ENCODE assay signal across 23 cellular contexts in genomic region chr13:98310485-98311199, GRCh38.
A peak's percentile ranks its signal among the peaks of the same experiment; 100 is the strongest.
DNase-seq lines count a peak whose midpoint lies in the region; ATAC-seq and TF ChIP-seq lines count a peak whose summit lies in the region.
"Had no signal": no experiment of that assay in that cellular context is flagged by ENCODE, and none has a peak within 500 bp of the region (broad histone marks: within the 10 kb centered on the region; RNA-seq: fewer than 3 reads in every experiment).

No MANE protein-coding gene starts in this region.

- H3K9me3 Mint-ChIP-seq in neural progenitor cell = peaks cover 3% of the 10 kb centered on the region
- H3K9me3 Mint-ChIP-seq: activated CD4-positive, alpha-beta T cell treated with anti-CD3 and anti-CD28 coated beads, Interleukin-2, amount 10 ng/mL, durations not matched to agents 24 days and 14 days; activated naive CD8-positive, alpha-beta T cell treated with anti-CD3 and anti-CD28 coated beads for 36 hours had no signal

- no peak overlapping the region for H2AFZ ChIP-seq in neural progenitor cell (replicated peaks)

- H3K27me3 ChIP-seq in BLaER1 = no peaks in the 10 kb centered on the region
- H3K27me3 ChIP-seq in body of pancreas = no peaks in the 10 kb centered on the region
- H3K27me3 ChIP-seq in neural progenitor cell = no peaks in the 10 kb centered on the region
- H3K27me3 ChIP-seq: esophagus squamous epithelium, gastrocnemius medialis, SJSA1 had no signal

- H3K4me2 ChIP-seq in BLaER1 (peak overlapping the region; percentile 74), neural progenitor cell (peak overlapping the region; percentile 31)
- H3K4me2 ChIP-seq: smooth muscle cell had no signal

- DNase-seq in body of pancreas (no peak), left colon (no peak), neural progenitor cell (ENCODE audit: low spot score) (no peak), posterior vena cava (ENCODE audit: low spot score) (no peak)
- DNase-seq: 8988T; activated CD4-positive, alpha-beta T cell treated with anti-CD3 and anti-CD28 coated beads, Interleukin-2, amount 10 ng/mL, durations not matched to agents 24 days and 14 days; activated CD8-positive, alpha-beta memory T cell treated with anti-CD3 and anti-CD28 coated beads, Interleukin-2, amount 10 ng/mL, durations not matched to agents 7 days and 5 days; activated naive CD8-positive, alpha-beta T cell treated with anti-CD3 and anti-CD28 coated beads for 36 hours; COR-L47; effector CD8-positive, alpha-beta T cell; esophagus squamous epithelium; gastrocnemius medialis; GOT3; KG1; stimulated activated CD4-positive, alpha-beta T cell treated with anti-CD3 and anti-CD28 coated beads, Interleukin-2, amount 100 ng/mL, for 48 hours; stimulated activated naive CD4-positive, alpha-beta T cell; T-helper 1 cell had no signal

- peak; percentile 19 for ATAC-seq in body of pancreas
- ATAC-seq in left colon = peak; percentile 68
- ATAC-seq in HG03520 (IDR thresholded peaks at IDR 0.05; ENCODE audit: unreplicated experiment) = no peak
- no peak for ATAC-seq in HG03457 (IDR thresholded peaks at IDR 0.05; ENCODE audit: unreplicated experiment)
- no peak for ATAC-seq in GM18861 (IDR thresholded peaks at IDR 0.05; ENCODE audit: unreplicated experiment)
- ATAC-seq: activated CD8-positive, alpha-beta memory T cell treated with anti-CD3 and anti-CD28 coated beads, Interleukin-2, amount 10 ng/mL, durations not matched to agents 7 days and 5 days; gastrocnemius medialis had no signal

- no peak overlapping the region for H3K4me3 Mint-ChIP-seq in neural progenitor cell
- H3K4me3 Mint-ChIP-seq: activated CD4-positive, alpha-beta T cell treated with anti-CD3 and anti-CD28 coated beads, Interleukin-2, amount 10 ng/mL, durations not matched to agents 24 days and 14 days; activated CD8-positive, alpha-beta memory T cell treated with anti-CD3 and anti-CD28 coated beads, Interleukin-2, amount 10 ng/mL, durations not matched to agents 7 days and 5 days; activated naive CD8-positive, alpha-beta T cell treated with anti-CD3 and anti-CD28 coated beads for 36 hours had no signal

- H3K9ac ChIP-seq in BLaER1 (no peak overlapping the region), neural progenitor cell (no peak overlapping the region)

- H4K20me1 ChIP-seq in BLaER1 (no peaks in the 10 kb centered on the region), neural progenitor cell (ENCODE audit: low read depth) (peaks cover 25% of the 10 kb centered on the region)

- intact Hi-C loops in body of pancreas (cut with DNase I) (no loop called here), left colon (cut with DNase I, micrococcal nuclease) (no loop called here), posterior vena cava (cut with DNase I) (no loop called here)

- TF ChIP-seq CTCF in body of pancreas (IDR thresholded peaks at IDR 0.05) (peak in 1 of 7 experiments; percentile 14), neural progenitor cell (IDR thresholded peaks at IDR 0.05) (no peak)

- 0 out of 2 replicates have a peak, but pooled peaks cover 3% of the 10 kb centered on the region for H3K36me3 ChIP-seq in BLaER1
- no peaks in the 10 kb centered on the region for H3K36me3 ChIP-seq in body of pancreas (replicated peaks in 1 of 2; ENCODE audit: insufficient read depth in 1 of 2, low read depth in 2 of 2)
- H3K36me3 ChIP-seq in neural progenitor cell = no peaks in the 10 kb centered on the region
- H3K36me3 ChIP-seq: esophagus squamous epithelium, gastrocnemius medialis had no signal

- peaks cover 42% of the 10 kb centered on the region for H3K79me2 ChIP-seq in neural progenitor cell (ENCODE audit: low read depth)

- no peaks in the 10 kb centered on the region for H3K27me3 Mint-ChIP-seq in neural progenitor cell (ENCODE audit: insufficient read depth, low read depth)
- H3K27me3 Mint-ChIP-seq: activated CD4-positive, alpha-beta T cell treated with anti-CD3 and anti-CD28 coated beads, Interleukin-2, amount 10 ng/mL, durations not matched to agents 24 days and 14 days had no signal

- no peak overlapping the region for H3K27ac Mint-ChIP-seq in neural progenitor cell
- H3K27ac Mint-ChIP-seq: activated CD4-positive, alpha-beta T cell treated with anti-CD3 and anti-CD28 coated beads, Interleukin-2, amount 10 ng/mL, durations not matched to agents 24 days and 14 days; activated CD8-positive, alpha-beta memory T cell treated with anti-CD3 and anti-CD28 coated beads, Interleukin-2, amount 10 ng/mL, durations not matched to agents 7 days and 5 days; activated naive CD8-positive, alpha-beta T cell treated with anti-CD3 and anti-CD28 coated beads for 36 hours had no signal

- WGBS in body of pancreas, 2 donors = 78 to 84% methylated on average over 2 of the region's 2 CpGs

- H3K9me3 ChIP-seq in BLaER1 (peaks cover 3% of the 10 kb centered on the region; the same call in 1 of the 2 replicates), body of pancreas (no peaks in the 10 kb centered on the region), neural progenitor cell (ENCODE audit: low read depth) (no peaks in the 10 kb centered on the region)
- H3K9me3 ChIP-seq: esophagus squamous epithelium, gastrocnemius medialis, SJSA1 had no signal

- peaks cover 12% of the 10 kb centered on the region for H3F3A ChIP-seq in neural progenitor cell (ENCODE audit: low read depth)

- H3K27ac ChIP-seq in BLaER1 (0 out of 2 replicates have a peak overlapping the region, but pooled peaks have one; percentile 4), body of pancreas (peak overlapping the region in 3 of 4 donors; percentile 69 to 83 (median 72)), neural progenitor cell (no peak overlapping the region)
- H3K27ac ChIP-seq: esophagus squamous epithelium, gastrocnemius medialis, SJSA1 had no signal

- peaks cover 86% of the 10 kb centered on the region for H3K4me1 ChIP-seq in BLaER1
- peaks cover 66% of the 10 kb centered on the region for H3K4me1 ChIP-seq in body of pancreas
- H3K4me1 ChIP-seq in neural progenitor cell = peaks cover 35% of the 10 kb centered on the region

- H3K36me3 Mint-ChIP-seq in neural progenitor cell = peaks cover 12% of the 10 kb centered on the region
- H3K36me3 Mint-ChIP-seq: activated CD8-positive, alpha-beta memory T cell treated with anti-CD3 and anti-CD28 coated beads, Interleukin-2, amount 10 ng/mL, durations not matched to agents 7 days and 5 days; activated naive CD8-positive, alpha-beta T cell treated with anti-CD3 and anti-CD28 coated beads for 36 hours had no signal

- H3K4me3 ChIP-seq in BLaER1 (no peak overlapping the region), body of pancreas (no peak overlapping the region), neural progenitor cell (no peak overlapping the region)
- H3K4me3 ChIP-seq: esophagus squamous epithelium, gastrocnemius medialis, SJSA1, smooth muscle cell had no signal

- no peak for TF ChIP-seq POLR2A in body of pancreas (IDR thresholded peaks at IDR 0.05)

- peaks cover 39% of the 10 kb centered on the region for H3K4me1 Mint-ChIP-seq in neural progenitor cell
- H3K4me1 Mint-ChIP-seq: activated CD4-positive, alpha-beta T cell treated with anti-CD3 and anti-CD28 coated beads, Interleukin-2, amount 10 ng/mL, durations not matched to agents 24 days and 14 days; activated CD8-positive, alpha-beta memory T cell treated with anti-CD3 and anti-CD28 coated beads, Interleukin-2, amount 10 ng/mL, durations not matched to agents 7 days and 5 days; activated naive CD8-positive, alpha-beta T cell treated with anti-CD3 and anti-CD28 coated beads for 36 hours had no signal

Comparison
In these comparisons a context has a peak if more than half of its experiments do, and no peak if none do; other contexts are left out.
1. ATAC-seq: peak in body of pancreas (single experiment) and left colon (single experiment); none in HG03520 (single experiment), HG03457 (single experiment) and GM18861 (single experiment).